1 cellular context compared by ENCODE assay signal in genomic region chr12:108592033-108592909, GRCh38.
TF ChIP-seq lines count a peak whose summit lies in the region.

No MANE protein-coding gene starts in this region.

TF ChIP-seq in K562, 482 proteins besides CTCF, POLR2A, EP300 and RAD21:
- peak; percentile 42 to 56; a peak in 2 of 4 replicates for TF ChIP-seq KDM1A (IDR thresholded peaks at IDR 0.05)
- TF ChIP-seq HDAC2 (IDR thresholded peaks at IDR 0.05), result 0 out of 2 replicates have a peak, but pooled peaks have one; percentile 23
- no peak for TF ChIP-seq CTBP1 (IDR thresholded peaks at IDR 0.05; ENCODE audit: borderline replicate concordance)
- 0 out of 2 replicates have a peak, but pooled peaks have one; percentile 31 for TF ChIP-seq PTBP1 (IDR thresholded peaks at IDR 0.05; ENCODE audit: low read depth, low read length)
- TF ChIP-seq ZKSCAN8 (CRISPR knock-in tag; IDR thresholded peaks at IDR 0.05), result peak; percentile 92
- TF ChIP-seq RCOR1 (IDR thresholded peaks at IDR 0.05; ENCODE audit: borderline replicate concordance in 1 of 2, low read depth in 2 of 2, low read length in 2 of 2), result 0 out of 4 replicates have a peak, but pooled peaks of 1 of the 2 experiments have one; percentile 5
- peak; percentile 89 for TF ChIP-seq RBM25 (IDR thresholded peaks at IDR 0.05; ENCODE audit: low read depth, low read length, severe bottlenecking)
- TF ChIP-seq NFATC3 (IDR thresholded peaks at IDR 0.05), result no peak
- TF ChIP-seq ZNF121 (CRISPR knock-in tag; conservative IDR thresholded peaks at IDR 0.05), result peak; percentile 69
- TF ChIP-seq ADNP (tag; IDR thresholded peaks at IDR 0.05), result peak; percentile 88
- no peak for TF ChIP-seq NFYB (IDR thresholded peaks at IDR 0.05; ENCODE audit: extremely low read depth, insufficient read length)
- no peak for TF ChIP-seq ELK3 (CRISPR knock-in tag; IDR thresholded peaks at IDR 0.05)
- no peak for TF ChIP-seq POLR2AphosphoS2 (IDR thresholded peaks at IDR 0.05; ENCODE audit: low read length)
- TF ChIP-seq BCOR (IDR thresholded peaks at IDR 0.05), result peak; percentile 85
